ENCODE assay signal across 8 cellular contexts in genomic region chr12:93098077-93098476, GRCh38.
DNase-seq lines count a peak whose midpoint lies in the region; ATAC-seq and TF ChIP-seq lines count a peak whose summit lies in the region.

No MANE protein-coding gene starts in this region.

- H3K27ac ChIP-seq in esophagus muscularis mucosa (replicated peaks in 1 of 4): no peak overlapping the region
- peak overlapping the region; percentile 65 for H3K27ac ChIP-seq in neutrophil
- no peak overlapping the region for H3K27ac ChIP-seq in upper lobe of left lung

- H3K9me3 Mint-ChIP-seq in activated CD8-positive, alpha-beta memory T cell treated with anti-CD3 and anti-CD28 coated beads, Interleukin-2, amount 10 ng/mL, durations not matched to agents 7 days and 5 days (ENCODE audit: low read depth): no peaks in the 10 kb centered on the region

- intact Hi-C loops in esophagus muscularis mucosa (cut with DNase I): no loop called here

- WGBS in esophagus muscularis mucosa: 70% methylated on average over 2 of the region's 2 CpGs
- 36 to 50% methylated on average over 2 of the region's 2 CpGs for WGBS in upper lobe of left lung, 2 donors

- H3K4me3 Mint-ChIP-seq in activated CD8-positive, alpha-beta memory T cell treated with anti-CD3 and anti-CD28 coated beads, Interleukin-2, amount 10 ng/mL, durations not matched to agents 7 days and 5 days: no peak overlapping the region

- H3K4me1 Mint-ChIP-seq in activated CD8-positive, alpha-beta memory T cell treated with anti-CD3 and anti-CD28 coated beads, Interleukin-2, amount 10 ng/mL, durations not matched to agents 7 days and 5 days: peaks cover 16% of the 10 kb centered on the region

- CTCF ChIA-PET in activated CD8-positive, alpha-beta memory T cell treated with anti-CD3 and anti-CD28 coated beads, Interleukin-2, amount 10 ng/mL, durations not matched to agents 7 days and 5 days (lab: Charles Lee): interaction anchor here (0.7 to 3.2 kb wide), 26 partner anchors 9 to 1005 kb away, joined by 3 to 21 read pairs (median 4); no protein-coding TSS in a partner anchor

- H3K27ac Mint-ChIP-seq in activated CD8-positive, alpha-beta memory T cell treated with anti-CD3 and anti-CD28 coated beads, Interleukin-2, amount 10 ng/mL, durations not matched to agents 7 days and 5 days: peak overlapping the region; percentile 2

- peak; percentile 46 for TF ChIP-seq CTCF in AG10803 (conservative IDR thresholded peaks at IDR 0.05; ENCODE audit: low read length)
- peak in 2 of 3 experiments; percentile 41 to 46 for TF ChIP-seq CTCF in esophagus muscularis mucosa (IDR thresholded peaks at IDR 0.05)
- peak; percentile 68 for TF ChIP-seq CTCF in neutrophil (IDR thresholded peaks at IDR 0.05)
- peak; percentile 15 to 55 (median 37) for TF ChIP-seq CTCF in upper lobe of left lung (IDR thresholded peaks at IDR 0.05)

- H3K9me3 ChIP-seq in esophagus muscularis mucosa (no peaks in the 10 kb centered on the region), neutrophil (no peaks in the 10 kb centered on the region), upper lobe of left lung (no peaks in the 10 kb centered on the region)

- H3K36me3 ChIP-seq in esophagus muscularis mucosa: no peaks in the 10 kb centered on the region
- no peaks in the 10 kb centered on the region for H3K36me3 ChIP-seq in neutrophil
- no peaks in the 10 kb centered on the region for H3K36me3 ChIP-seq in upper lobe of left lung

- DNase-seq in AG10803 (ENCODE audit: low read depth) (no peak), GM19238 (ENCODE audit: insufficient read length, low spot score) (peak; percentile 31), NCI-H748 treated with DMSO at 0.1 percent for 48 hours (lab: John Stamatoyannopoulos, UW) (peak; percentile 43), esophagus muscularis mucosa (ENCODE audit: extremely low spot score) (no peak), upper lobe of left lung (peak in 1 of 2 donors; percentile 66)
- peak; percentile 77 for DNase-seq in activated CD8-positive, alpha-beta memory T cell treated with anti-CD3 and anti-CD28 coated beads, Interleukin-2, amount 10 ng/mL, durations not matched to agents 7 days and 5 days

- H3K27me3 Mint-ChIP-seq in activated CD8-positive, alpha-beta memory T cell treated with anti-CD3 and anti-CD28 coated beads, Interleukin-2, amount 10 ng/mL, durations not matched to agents 7 days and 5 days: peaks cover 2% of the 10 kb centered on the region

- TF ChIP-seq POLR2A in esophagus muscularis mucosa (IDR thresholded peaks at IDR 0.05; ENCODE audit: low read depth) (no peak), upper lobe of left lung (IDR thresholded peaks at IDR 0.05) (no peak)

- no peaks in the 10 kb centered on the region for H3K36me3 Mint-ChIP-seq in activated CD8-positive, alpha-beta memory T cell treated with anti-CD3 and anti-CD28 coated beads, Interleukin-2, amount 10 ng/mL, durations not matched to agents 7 days and 5 days

- no peak overlapping the region for H3K4me3 ChIP-seq in AG10803 (ENCODE audit: low read length)
- no peak overlapping the region for H3K4me3 ChIP-seq in esophagus muscularis mucosa
- no peak overlapping the region for H3K4me3 ChIP-seq in neutrophil (ENCODE audit: low read depth in 1 of 2, low read length in 1 of 2)
- H3K4me3 ChIP-seq in upper lobe of left lung: no peak overlapping the region

- H3K27me3 ChIP-seq in esophagus muscularis mucosa (no peaks in the 10 kb centered on the region), neutrophil (no peaks in the 10 kb centered on the region), upper lobe of left lung (no peaks in the 10 kb centered on the region)

- H3K4me1 ChIP-seq in esophagus muscularis mucosa (peaks cover 5 to 22% (median 14%) of the 10 kb centered on the region in 4 donors), neutrophil (ENCODE audit: control insufficient read depth in 1 of 2, insufficient read depth in 1 of 2, low read depth in 1 of 2, low read length in 1 of 2) (peaks cover 36 to 37% of the 10 kb centered on the region in 2 experiments), upper lobe of left lung (no peaks in the 10 kb centered on the region)

- no peak for TF ChIP-seq EP300 in esophagus muscularis mucosa (IDR thresholded peaks at IDR 0.05)
- TF ChIP-seq EP300 in upper lobe of left lung (IDR thresholded peaks at IDR 0.05): no peak

- peak; percentile 67 for ATAC-seq in activated CD8-positive, alpha-beta memory T cell treated with anti-CD3 and anti-CD28 coated beads, Interleukin-2, amount 10 ng/mL, durations not matched to agents 7 days and 5 days
- ATAC-seq in upper lobe of left lung (ENCODE audit: low FRiP score in 2 of 2) (peak in 1 of 2 donors; percentile 79), GM19455 (IDR thresholded peaks at IDR 0.05; ENCODE audit: unreplicated experiment) (no peak)

Comparison
In these comparisons a context has a peak if more than half of its experiments do, and no peak if none do; other contexts are left out.
1. DNase-seq: peak in GM19238 (single experiment), NCI-H748 treated with DMSO at 0.1 percent for 48 hours (single experiment) and activated CD8-positive, alpha-beta memory T cell treated with anti-CD3 and anti-CD28 coated beads, Interleukin-2, amount 10 ng/mL, durations not matched to agents 7 days and 5 days (single experiment); none in AG10803 (single experiment) and esophagus muscularis mucosa (single experiment).
2. Peak in every context shown above with its lines, with median percentiles within 50 percentile points of each other: CTCF ChIP-seq.